In genomic region chr3:129439817-129440647, GRCh38 we compare ENCODE assay signal across 1 cellular context.
TF ChIP-seq lines count a peak whose summit lies in the region.

TSS of gene IFT122 (plus strand) at chr3:129440224. CDS start at chr3:129440331, 107 bp downstream.
TSS of gene MBD4 (minus strand) at chr3:129439948. CDS start at chr3:129439833, 115 bp downstream.

TF ChIP-seq in K562, 482 proteins besides CTCF, POLR2A, EP300 and RAD21 (continued from another document and continues in another):
- TF ChIP-seq ZNF740 (CRISPR knock-in tag; IDR thresholded peaks at IDR 0.05) (no peak), ZNF740 (tag; IDR thresholded peaks at IDR 0.05) (no peak), ZBTB5 (IDR thresholded peaks at IDR 0.05) (no peak), PCBP2 (IDR thresholded peaks at IDR 0.05; ENCODE audit: low read depth, low read length, poor library complexity, severe bottlenecking) (no peak), FOXM1 (IDR thresholded peaks at IDR 0.05; ENCODE audit: low read depth) (peak; percentile 11; the same call in 1 of the 2 replicates), FOXM1 (CRISPR knock-in tag; IDR thresholded peaks at IDR 0.05; ENCODE audit: low read depth) (no peak), GTF2A2 (tag; IDR thresholded peaks at IDR 0.05) (no peak), HNRNPH1 (optimal IDR thresholded peaks at IDR 0.05; ENCODE audit: low read depth, low read length) (no peak), FIP1L1 (IDR thresholded peaks at IDR 0.05; ENCODE audit: low read depth, low read length, poor library complexity, severe bottlenecking) (peak; percentile 71), E2F1 (CRISPR knock-in tag; IDR thresholded peaks at IDR 0.05) (no peak), ZNF778 (CRISPR knock-in tag; IDR thresholded peaks at IDR 0.05) (no peak), STAT6 (CRISPR knock-in tag; IDR thresholded peaks at IDR 0.05) (no peak; the same call in 1 of the 2 replicates), JUN (IDR thresholded peaks at IDR 0.05; ENCODE audit: borderline replicate concordance, low read depth, low read length) (no peak), JUN (CRISPR knock-in tag; IDR thresholded peaks at IDR 0.05; ENCODE audit: borderline replicate concordance) (no peak), ELF1 (tag; IDR thresholded peaks at IDR 0.05) (no peak), HIVEP1 (CRISPR knock-in tag; IDR thresholded peaks at IDR 0.05) (no peak), ZMIZ1 (IDR thresholded peaks at IDR 0.05; ENCODE audit: low read depth in 2 of 2, low read length in 2 of 2) (no peak), ZC3H8 (IDR thresholded peaks at IDR 0.05) (no peak), ZBTB40 (IDR thresholded peaks at IDR 0.05) (no peak), ZBTB40 (CRISPR knock-in tag; IDR thresholded peaks at IDR 0.05) (no peak; the same call in 1 of the 2 replicates), ATF3 (IDR thresholded peaks at IDR 0.05) (peak; percentile 50), ATF3 (CRISPR knock-in tag; conservative IDR thresholded peaks at IDR 0.05) (no peak), SOX6 (IDR thresholded peaks at IDR 0.05) (peak; percentile 48), L3MBTL2 (IDR thresholded peaks at IDR 0.05) (peak; percentile 94), ZNF830 (CRISPR knock-in tag; IDR thresholded peaks at IDR 0.05) (no peak), CUX1 (CRISPR knock-in tag; IDR thresholded peaks at IDR 0.05) (no peak), MEF2A (IDR thresholded peaks at IDR 0.05; ENCODE audit: control insufficient read depth, low read depth, low read length) (no peak), SRSF9 (IDR thresholded peaks at IDR 0.05; ENCODE audit: borderline replicate concordance, low read depth, low read length) (no peak), BRF1 (IDR thresholded peaks at IDR 0.05; ENCODE audit: borderline replicate concordance, extremely low read depth, insufficient read length) (no peak), MECOM (CRISPR knock-in tag; IDR thresholded peaks at IDR 0.05) (no peak)
